16 cellular contexts compared by ENCODE assay signal in genomic region chr5:130135506-130135905, GRCh38.
DNase-seq lines count a peak whose midpoint lies in the region; ATAC-seq and TF ChIP-seq lines count a peak whose summit lies in the region.
"Had no signal": no experiment of that assay in that cellular context is flagged by ENCODE, and none has a peak within 500 bp of the region (broad histone marks: within the 10 kb centered on the region; RNA-seq: fewer than 3 reads in every experiment).

No MANE protein-coding gene starts in this region.

- H3K27ac Mint-ChIP-seq in T-helper 17 cell, result no peak overlapping the region
- H3K27ac Mint-ChIP-seq: mesothelial cell of epicardium had no signal

- H3K36me3 ChIP-seq in smooth muscle cell (ENCODE audit: low read depth) (no peaks in the 10 kb centered on the region), esophagus muscularis mucosa (no peaks in the 10 kb centered on the region)
- H3K36me3 ChIP-seq: heart right ventricle, SJCRH30 had no signal

- TF ChIP-seq CTCF in smooth muscle cell (IDR thresholded peaks at IDR 0.05; ENCODE audit: borderline replicate concordance, insufficient read depth, poor library complexity, severe bottlenecking) (no peak), esophagus muscularis mucosa (IDR thresholded peaks at IDR 0.05) (no peak)

- peaks cover 3% of the 10 kb centered on the region for H3K4me1 ChIP-seq in smooth muscle cell (ENCODE audit: low read depth)
- H3K4me1 ChIP-seq in esophagus muscularis mucosa, result peaks cover 0 to 20% (median 14%) of the 10 kb centered on the region in 4 donors
- H3K4me1 ChIP-seq: SJCRH30 had no signal

- H3K4me3 ChIP-seq in smooth muscle cell, result no peak overlapping the region
- H3K4me3 ChIP-seq in esophagus muscularis mucosa, result no peak overlapping the region
- H3K4me3 ChIP-seq: heart right ventricle, SJCRH30 had no signal

- H3K4me1 Mint-ChIP-seq in T-helper 17 cell, result no peaks in the 10 kb centered on the region

- H3K27me3 ChIP-seq in smooth muscle cell (ENCODE audit: low read depth) (no peaks in the 10 kb centered on the region), esophagus muscularis mucosa (no peaks in the 10 kb centered on the region)
- H3K27me3 ChIP-seq: heart right ventricle, SJCRH30 had no signal

- ATAC-seq in HG02840 (IDR thresholded peaks at IDR 0.05; ENCODE audit: low FRiP score, unreplicated experiment) (no peak), T-helper 17 cell (no peak)

- H3K27ac ChIP-seq in smooth muscle cell (ENCODE audit: low read depth) (peak overlapping the region; percentile 81), esophagus muscularis mucosa (replicated peaks in 1 of 4) (no peak overlapping the region)
- H3K27ac ChIP-seq: SJCRH30, VCaP had no signal

- H3K4me2 ChIP-seq in smooth muscle cell, result peak overlapping the region; percentile 54

- no peak overlapping the region for H2AFZ ChIP-seq in smooth muscle cell (ENCODE audit: low read depth)

- 48% methylated on average over 2 of the region's 2 CpGs for WGBS in smooth muscle cell (ENCODE audit: low lambda C conversion rate)
- WGBS in esophagus muscularis mucosa, result 51% methylated on average over 2 of the region's 2 CpGs

- no peak overlapping the region for H3K4me3 Mint-ChIP-seq in T-helper 17 cell
- H3K4me3 Mint-ChIP-seq: mesothelial cell of epicardium had no signal

- no peaks in the 10 kb centered on the region for H3F3A ChIP-seq in smooth muscle cell (ENCODE audit: low read depth)

- no peak for TF ChIP-seq POLR2A in esophagus muscularis mucosa (IDR thresholded peaks at IDR 0.05; ENCODE audit: low read depth)

- peaks cover 1% of the 10 kb centered on the region for H3K27me3 Mint-ChIP-seq in T-helper 17 cell

- DNase-seq in H4 (ENCODE audit: low spot score) (peak; percentile 29), astrocyte of the hippocampus (ENCODE audit: low read depth, low spot score) (peak; percentile 74), glomerular endothelial cell (ENCODE audit: extremely low read depth, low read depth, low spot score) (peak; percentile 22), smooth muscle cell (lab: John Stamatoyannopoulos, UW; ENCODE audit: unreplicated experiment) (no peak), T-helper 17 cell (no peak), esophagus muscularis mucosa (ENCODE audit: extremely low spot score) (no peak)
- no peak for DNase-seq in stimulated activated CD4-positive, alpha-beta T cell treated with anti-CD3 and anti-CD28 coated beads, Interleukin-2, amount 100 ng/mL, for 48 hours
- DNase-seq: Calu3; heart right ventricle; NCI-H446; SJCRH30; small intestine; stimulated activated CD8-positive, alpha-beta memory T cell treated with anti-CD3 and anti-CD28 coated beads, Interleukin-4, amount 100 ng/mL, for 48 hours had no signal

- H3K79me2 ChIP-seq in smooth muscle cell (ENCODE audit: low read depth), result no peaks in the 10 kb centered on the region

- intact Hi-C loops in esophagus muscularis mucosa (cut with DNase I), result no loop called here

- no peak overlapping the region for H3K9ac ChIP-seq in smooth muscle cell (ENCODE audit: low read depth)

- H3K9me3 ChIP-seq in smooth muscle cell (replicated peaks; ENCODE audit: low read depth), result no peaks in the 10 kb centered on the region
- no peaks in the 10 kb centered on the region for H3K9me3 ChIP-seq in T-helper 17 cell (ENCODE audit: control insufficient read depth, low read length, poor library complexity, severe bottlenecking)
- no peaks in the 10 kb centered on the region for H3K9me3 ChIP-seq in esophagus muscularis mucosa
- H3K9me3 ChIP-seq: SJCRH30 had no signal

- no peak for TF ChIP-seq EP300 in esophagus muscularis mucosa (IDR thresholded peaks at IDR 0.05)

- H4K20me1 ChIP-seq in smooth muscle cell (ENCODE audit: low read depth), result no peaks in the 10 kb centered on the region

- H3K36me3 Mint-ChIP-seq in T-helper 17 cell (ENCODE audit: low read depth), result no peaks in the 10 kb centered on the region
- H3K36me3 Mint-ChIP-seq: mesothelial cell of epicardium had no signal

Comparison
In these comparisons a context has a peak if more than half of its experiments do, and no peak if none do; other contexts are left out.
1. DNase-seq: peak in H4 (single experiment), astrocyte of the hippocampus (single experiment) and glomerular endothelial cell (single experiment); none in smooth muscle cell (single experiment), T-helper 17 cell (0 of 3), stimulated activated CD4-positive, alpha-beta T cell treated with anti-CD3 and anti-CD28 coated beads, Interleukin-2, amount 100 ng/mL, for 48 hours (0 of 2) and esophagus muscularis mucosa (single experiment).